1 cellular context compared by ENCODE assay signal in genomic region chr2:109660046-109660860, GRCh38.
TF ChIP-seq lines count a peak whose summit lies in the region.

No MANE protein-coding gene starts in this region.

TF ChIP-seq in WTC11, 78 proteins besides CTCF, POLR2A, EP300 and RAD21 (continued from another document):
- TF ChIP-seq E2F1 (CRISPR knock-in tag; IDR thresholded peaks at IDR 0.05) (no peak), ZNF423 (CRISPR knock-in tag; IDR thresholded peaks at IDR 0.05) (no peak), TEAD1 (CRISPR knock-in tag; IDR thresholded peaks at IDR 0.05) (no peak), SOX15 (CRISPR knock-in tag; IDR thresholded peaks at IDR 0.05) (no peak), SMAD3 (CRISPR knock-in tag; IDR thresholded peaks at IDR 0.05; ENCODE audit: borderline replicate concordance) (no peak), AFF4 (CRISPR knock-in tag; IDR thresholded peaks at IDR 0.05; ENCODE audit: borderline replicate concordance) (no peak), ATF1 (CRISPR knock-in tag; IDR thresholded peaks at IDR 0.05) (no peak)
